Comparison of ENCODE assay signal across 10 cellular contexts in genomic region chr6:109527989-109528388, GRCh38. TPM values are rescaled to one million over a fixed set of nuclear protein-coding genes. Genes with fewer than 3 reads are reported as not detected.
DNase-seq lines count a peak whose midpoint lies in the region; ATAC-seq and TF ChIP-seq lines count a peak whose summit lies in the region.
"Had no signal": no experiment of that assay in that cellular context is flagged by ENCODE, and none has a peak within 500 bp of the region (broad histone marks: within the 10 kb centered on the region; RNA-seq: fewer than 3 reads in every experiment).

No MANE protein-coding gene starts in this region.

- in situ Hi-C loops in SK-MEL-5 (cut with HindIII; ENCODE audit: low pct_unique_long_range_greater_than_20kb, low sequenced_read_pairs), result no loop called here

- H3F3A ChIP-seq in GM23338 (replicated peaks; ENCODE audit: low read depth), result no peaks in the 10 kb centered on the region

- H3K9me2 ChIP-seq in GM23338 (ENCODE audit: insufficient read depth), result no peaks in the 10 kb centered on the region

- no peaks in the 10 kb centered on the region for H3K79me2 ChIP-seq in GM23338 (replicated peaks; ENCODE audit: insufficient read depth)

- H3K36me3 ChIP-seq in GM23338 (ENCODE audit: insufficient read depth), result no peaks in the 10 kb centered on the region
- H3K36me3 ChIP-seq: Peyer's patch had no signal

- no peaks in the 10 kb centered on the region for H3K4me1 ChIP-seq in GM23338 (ENCODE audit: insufficient read depth)
- H3K4me1 ChIP-seq: Peyer's patch had no signal

- intact Hi-C loops in Calu3 (cut with micrococcal nuclease; ENCODE audit: unreplicated experiment), result loop anchor here (1.0 to 5.0 kb wide), 5 partner anchors 163 to 863 kb away; partner anchors contain the start of genes AK9 and FIG4

- no peaks in the 10 kb centered on the region for H3K9me3 Mint-ChIP-seq in Calu3 (ENCODE audit: low read depth, unreplicated experiment)
- peaks cover 16% of the 10 kb centered on the region for H3K9me3 Mint-ChIP-seq in GM23338
- H3K9me3 Mint-ChIP-seq: activated naive CD8-positive, alpha-beta T cell treated with anti-CD3 and anti-CD28 coated beads, Interleukin-2, amount 50 U/mL, for 24 hours had no signal

- H2AFZ ChIP-seq in GM23338, result no peak overlapping the region

- H3K27me3 ChIP-seq in GM23338 (ENCODE audit: insufficient read depth), result no peaks in the 10 kb centered on the region
- H3K27me3 ChIP-seq: Peyer's patch had no signal

- H3K4me3 Mint-ChIP-seq in Calu3 (ENCODE audit: low read depth, unreplicated experiment) (no peak overlapping the region), GM23338 (no peak overlapping the region)
- H3K4me3 Mint-ChIP-seq: activated naive CD8-positive, alpha-beta T cell treated with anti-CD3 and anti-CD28 coated beads, Interleukin-2, amount 50 U/mL, for 24 hours had no signal

- H4K20me1 ChIP-seq in GM23338 (replicated peaks; ENCODE audit: insufficient read depth), result no peaks in the 10 kb centered on the region

- H3K4me3 ChIP-seq in GM23338 (no peak overlapping the region), foreskin fibroblast (ENCODE audit: low read depth in 1 of 2, low read length in 2 of 2) (no peak overlapping the region)
- H3K4me3 ChIP-seq: Peyer's patch had no signal

- no peak overlapping the region for H3K4me2 ChIP-seq in GM23338

- no peak for DNase-seq in Calu3
- DNase-seq in GM23338 (ENCODE audit: low spot score), result peak; percentile 66
- DNase-seq in SK-MEL-5 (ENCODE audit: low read depth, low spot score), result peak; percentile 35
- DNase-seq in foreskin fibroblast, result peak in 1 of 2 donors; percentile 34
- no peak for DNase-seq in ecto neural progenitor cell (ENCODE audit: low spot score)
- no peak for DNase-seq in NK-92 treated with Interleukin-12 subunit alpha and Interleukin-12 subunit beta, amount 100 ng/mL, for 24 hours (lab: John Stamatoyannopoulos, UW)
- DNase-seq in midbrain (lab: John Stamatoyannopoulos, UW), result no peak
- no peak for DNase-seq in GM19238 (ENCODE audit: insufficient read length, low spot score)
- DNase-seq: activated naive CD8-positive, alpha-beta T cell treated with anti-CD3 and anti-CD28 coated beads, Interleukin-2, amount 50 U/mL, for 24 hours; Peyer's patch had no signal

- TF ChIP-seq CTCF in Calu3 (IDR thresholded peaks at IDR 0.05; ENCODE audit: unreplicated experiment), result peak; percentile 22
- peak; percentile 32 to 55 for TF ChIP-seq CTCF in GM23338 (conservative IDR thresholded peaks at IDR 0.05; ENCODE audit: low read depth in 2 of 2)
- TF ChIP-seq CTCF in foreskin fibroblast (IDR thresholded peaks at IDR 0.05; ENCODE audit: low read depth, low read length), result peak; percentile 11

- peak; percentile 88 for ATAC-seq in GM23338
- ATAC-seq: activated naive CD8-positive, alpha-beta T cell treated with anti-CD3 and anti-CD28 coated beads, Interleukin-2, amount 50 U/mL, for 24 hours had no signal

- no peak overlapping the region for H3K27ac Mint-ChIP-seq in Calu3 (ENCODE audit: unreplicated experiment)
- H3K27ac Mint-ChIP-seq in GM23338, result no peak overlapping the region
- H3K27ac Mint-ChIP-seq: activated naive CD8-positive, alpha-beta T cell treated with anti-CD3 and anti-CD28 coated beads, Interleukin-2, amount 50 U/mL, for 24 hours had no signal

- H3K4me1 Mint-ChIP-seq in Calu3 (ENCODE audit: low read depth, unreplicated experiment) (peaks cover 7% of the 10 kb centered on the region), GM23338 (peaks cover 3% of the 10 kb centered on the region; the same call in 2 of the 3 replicates)
- H3K4me1 Mint-ChIP-seq: activated naive CD8-positive, alpha-beta T cell treated with anti-CD3 and anti-CD28 coated beads, Interleukin-2, amount 50 U/mL, for 24 hours had no signal

- no TSS peak for BruUV-seq in Calu3 (replicated peaks; lab: Mats Ljungman, UMichigan)

- CTCF ChIA-PET in Calu3 (lab: Charles Lee), result interaction anchor here (2.4 kb wide), 1 partner anchor 512 kb away, joined by 13 read pairs; no protein-coding TSS in a partner anchor

- H3K27ac ChIP-seq in GM23338 (ENCODE audit: low read depth), result no peak overlapping the region
- H3K27ac ChIP-seq: Peyer's patch had no signal

- no peaks in the 10 kb centered on the region for H3K27me3 Mint-ChIP-seq in Calu3 (ENCODE audit: unreplicated experiment)
- H3K27me3 Mint-ChIP-seq in GM23338 (ENCODE audit: insufficient read depth, low read depth, poor library complexity), result peaks cover 5% of the 10 kb centered on the region
- H3K27me3 Mint-ChIP-seq: activated naive CD8-positive, alpha-beta T cell treated with anti-CD3 and anti-CD28 coated beads, Interleukin-2, amount 50 U/mL, for 24 hours had no signal

- H3K36me3 Mint-ChIP-seq in Calu3 (ENCODE audit: insufficient read depth, unreplicated experiment), result no peaks in the 10 kb centered on the region
- H3K36me3 Mint-ChIP-seq in GM23338 (ENCODE audit: low read depth), result peaks cover 5% of the 10 kb centered on the region; the same call in 2 of the 3 replicates

TF ChIP-seq in GM23338, 12 proteins besides CTCF, POLR2A, EP300 and RAD21 (continues in another document):
- TF ChIP-seq EZH2 (IDR thresholded peaks at IDR 0.05; ENCODE audit: low read depth, unreplicated experiment), result no peak
- TF ChIP-seq ZNF462 (CRISPR knock-in tag; IDR thresholded peaks at IDR 0.05), result no peak
- TF ChIP-seq STAT1 (IDR thresholded peaks at IDR 0.05; ENCODE audit: unreplicated experiment), result no peak

RNA-seq across cellular contexts. Expression of gene ZBTB24, which starts 45.0 kb away (rescaled TPM):
- 11.2 and 11.5 TPM in 2 replicates for total RNA-seq in Calu3 (2022)
- 22.0 and 26.6 TPM in 2 replicates for total RNA-seq in GM23338 (2014; rRNA removed; shearing (Covaris generic))
- 7.2 and 7.9 TPM in 2 replicates for polyA plus RNA-seq in GM23338 (2016; fragmentation: Nextera tagmentation; extraction: Ambion mirVana)
- total RNA-seq in SK-MEL-5 (2014; rRNA removed; shearing (Covaris generic)), result 15.8 and 17.4 TPM in 2 replicates
- 7.2 and 9.2 TPM in 2 replicates for polyA plus RNA-seq in SK-MEL-5 (2015; cell fraction: cytosol; rRNA removed)
- polyA plus RNA-seq in SK-MEL-5 (2015; cell fraction: nucleus; rRNA removed), result 13.5 TPM in 2 replicates

Comparison
In these comparisons a context has a peak if more than half of its experiments do, and no peak if none do; other contexts are left out.
1. DNase-seq: peak in GM23338 (single experiment) and SK-MEL-5 (single experiment); none in Calu3 (single experiment), ecto neural progenitor cell (single experiment), NK-92 treated with Interleukin-12 subunit alpha and Interleukin-12 subunit beta, amount 100 ng/mL, for 24 hours (single experiment), midbrain (single experiment) and GM19238 (single experiment).
2. Peak in every context shown above with its lines, with median percentiles within 50 percentile points of each other: CTCF ChIP-seq.